15 cellular contexts compared by ENCODE assay signal in genomic region chr12:80925237-80925636, GRCh38.
"Had no signal": no experiment of that assay in that cellular context is flagged by ENCODE, and none has a peak within 500 bp of the region (broad histone marks: within the 10 kb centered on the region; RNA-seq: fewer than 3 reads in every experiment).

No MANE protein-coding gene starts in this region.

- H3K27ac ChIP-seq: adrenal gland, cardiac muscle cell, dorsolateral prefrontal cortex, lower lobe of right lung, psoas muscle, upper lobe of left lung had no signal

- DNase-seq: activated CD4-positive, alpha-beta T cell treated with anti-CD3 and anti-CD28 coated beads, Interleukin-2, amount 50 U/mL, for 48 hours; activated CD8-positive, alpha-beta memory T cell treated with anti-CD3 and anti-CD28 coated beads, Interleukin-2, amount 10 ng/mL, durations not matched to agents 7 days and 5 days; activated naive CD4-positive, alpha-beta T cell treated with anti-CD3 and anti-CD28 coated beads, Interleukin-2, amount 50 U/mL, for 16 hours; activated T-cell treated with anti-CD3 and anti-CD28 coated beads, Interleukin-2, amount 50 U/mL, for 1 hour; adrenal gland; dorsolateral prefrontal cortex; erythroblast; lower lobe of right lung; nephron progenitor cell; psoas muscle; stimulated activated naive CD8-positive, alpha-beta T cell treated with anti-CD3 and anti-CD28 coated beads, Interleukin-15, amount 100 ng/mL, for 72 hours; T-helper 1 cell; upper lobe of left lung had no signal

- ATAC-seq: activated CD8-positive, alpha-beta memory T cell treated with anti-CD3 and anti-CD28 coated beads, Interleukin-2, amount 10 ng/mL, durations not matched to agents 7 days and 5 days; lower lobe of right lung; psoas muscle; sciatic nerve; stimulated activated naive CD8-positive, alpha-beta T cell treated with anti-CD3 and anti-CD28 coated beads, Interleukin-15, amount 100 ng/mL, for 72 hours had no signal
